Comparison of ENCODE assay signal across 8 cellular contexts in genomic region chr10:68348265-68348741, GRCh38. TPM values are rescaled to one million over a fixed set of nuclear protein-coding genes. Genes with fewer than 3 reads are reported as not detected.
DNase-seq lines count a peak whose midpoint lies in the region; ATAC-seq and TF ChIP-seq lines count a peak whose summit lies in the region.

No MANE protein-coding gene starts in this region.

- H3K36me3 Mint-ChIP-seq in activated B cell treated with CpG ODN at 0.5 μM for 24 hours (ENCODE audit: low read depth) (peaks cover 56% of the 10 kb centered on the region), type B pancreatic cell (peaks cover 17% of the 10 kb centered on the region)

- POLR2A ChIA-PET in activated B cell treated with CpG ODN at 0.5 μM for 24 hours (lab: Charles Lee): interaction anchor here (1.1 to 1.7 kb wide), 2 partner anchors 14 to 16 kb away, joined by 7 to 18 read pairs; partner anchors contain the start of genes HNRNPH3 and PBLD

- no peaks in the 10 kb centered on the region for H3K9me3 ChIP-seq in MG63

- H3K27me3 Mint-ChIP-seq in activated B cell treated with CpG ODN at 0.5 μM for 24 hours (no peaks in the 10 kb centered on the region), type B pancreatic cell (no peaks in the 10 kb centered on the region)

- H3K27me3 ChIP-seq in MG63: no peaks in the 10 kb centered on the region

- H3K9me3 Mint-ChIP-seq in activated B cell treated with CpG ODN at 0.5 μM for 24 hours: no peaks in the 10 kb centered on the region
- H3K9me3 Mint-ChIP-seq in type B pancreatic cell: no peaks in the 10 kb centered on the region

- CTCF ChIA-PET in activated B cell treated with CpG ODN at 0.5 μM for 24 hours (lab: Charles Lee): interaction anchor here (0.8 to 2.2 kb wide), 6 partner anchors 9 to 138 kb away, joined by 3 to 18 read pairs (median 4); partner anchors contain the start of gene PBLD

- intact Hi-C loops in activated B cell treated with CpG ODN at 0.5 μM for 24 hours (cut with micrococcal nuclease): loop anchor here (1.0 to 5.0 kb wide), 3 partner anchors 13 to 491 kb away; no protein-coding TSS in a partner anchor

- H3K36me3 ChIP-seq in MG63: peaks cover 48% of the 10 kb centered on the region

- peak; percentile 36 to 61 for DNase-seq in AML-193 (lab: John Stamatoyannopoulos, UW)
- peak; percentile 20 for DNase-seq in MG63
- no peak for DNase-seq in activated B cell treated with CpG ODN at 0.5 μM for 24 hours
- DNase-seq in dermis blood vessel endothelial cell: peak; percentile 76
- peak; percentile 38 for DNase-seq in midbrain (lab: John Stamatoyannopoulos, UW)
- DNase-seq in type B pancreatic cell (ENCODE audit: extremely low spot score, unreplicated experiment): no peak
- no peak for DNase-seq in inferior parietal cortex (ENCODE audit: extremely low spot score)

- TF ChIP-seq CTCF in activated B cell treated with CpG ODN at 0.5 μM for 24 hours (IDR thresholded peaks at IDR 0.05) (no peak), type B pancreatic cell (conservative IDR thresholded peaks at IDR 0.05) (peak; percentile 81)

- H3K4me3 Mint-ChIP-seq in activated B cell treated with CpG ODN at 0.5 μM for 24 hours (no peak overlapping the region), type B pancreatic cell (no peak overlapping the region)

- H3K4me3 ChIP-seq in MG63: no peak overlapping the region

- H3K27ac Mint-ChIP-seq in activated B cell treated with CpG ODN at 0.5 μM for 24 hours (peak overlapping the region; percentile 56), type B pancreatic cell (no peak overlapping the region)

- H3K4me1 Mint-ChIP-seq in activated B cell treated with CpG ODN at 0.5 μM for 24 hours: peaks cover 2% of the 10 kb centered on the region
- H3K4me1 Mint-ChIP-seq in type B pancreatic cell (ENCODE audit: unreplicated experiment): no peaks in the 10 kb centered on the region

- ATAC-seq in GM18498 (IDR thresholded peaks at IDR 0.05; ENCODE audit: unreplicated experiment): peak; percentile 53
- ATAC-seq in activated B cell treated with CpG ODN at 0.5 μM for 24 hours (ENCODE audit: low read depth): peak; percentile 73

RNA-seq across cellular contexts. Expression of gene PBLD, which starts 15.6 kb away (rescaled TPM):
- 2.5 and 3.4 TPM in 2 replicates for total RNA-seq in MG63 (2014; rRNA removed; shearing (Covaris generic); ENCODE audit: low replicate concordance)
- total RNA-seq in activated B cell treated with CpG ODN at 0.5 μM for 24 hours: 2.0 and 4.7 TPM in 2 replicates
- 3.1 and 4.4 TPM in 2 replicates for total RNA-seq in dermis blood vessel endothelial cell
- 6.2 and 6.9 TPM in 2 replicates for total RNA-seq in type B pancreatic cell (ENCODE audit: low replicate concordance)

RNA-seq across cellular contexts. Expression of gene HNRNPH3, which starts 16.4 kb away (rescaled TPM):
- 29.8 and 50.1 TPM in 2 replicates for total RNA-seq in MG63 (2014; rRNA removed; shearing (Covaris generic); ENCODE audit: low replicate concordance)
- 101 and 113 TPM in 2 replicates for total RNA-seq in activated B cell treated with CpG ODN at 0.5 μM for 24 hours
- total RNA-seq in dermis blood vessel endothelial cell: 19.2 and 40.1 TPM in 2 replicates
- 108 and 199 TPM in 2 replicates for total RNA-seq in type B pancreatic cell (ENCODE audit: low replicate concordance)

RNA-seq across cellular contexts. Expression of gene RUFY2, which starts 58.8 kb away (rescaled TPM):
- 8.4 and 16.4 TPM in 2 replicates for total RNA-seq in MG63 (2014; rRNA removed; shearing (Covaris generic); ENCODE audit: low replicate concordance)
- 23.1 and 28.5 TPM in 2 replicates for total RNA-seq in activated B cell treated with CpG ODN at 0.5 μM for 24 hours
- total RNA-seq in dermis blood vessel endothelial cell: 18.2 and 23.5 TPM in 2 replicates
- 15.1 and 21.3 TPM in 2 replicates for total RNA-seq in type B pancreatic cell (ENCODE audit: low replicate concordance)

Comparison
In these comparisons a context has a peak if more than half of its experiments do, and no peak if none do; other contexts are left out.
1. DNase-seq: peak in AML-193 (2 of 2), MG63 (single experiment), dermis blood vessel endothelial cell (single experiment) and midbrain (single experiment); none in activated B cell treated with CpG ODN at 0.5 μM for 24 hours (single experiment), type B pancreatic cell (single experiment) and inferior parietal cortex (single experiment).